In the genomic region with DNA sequence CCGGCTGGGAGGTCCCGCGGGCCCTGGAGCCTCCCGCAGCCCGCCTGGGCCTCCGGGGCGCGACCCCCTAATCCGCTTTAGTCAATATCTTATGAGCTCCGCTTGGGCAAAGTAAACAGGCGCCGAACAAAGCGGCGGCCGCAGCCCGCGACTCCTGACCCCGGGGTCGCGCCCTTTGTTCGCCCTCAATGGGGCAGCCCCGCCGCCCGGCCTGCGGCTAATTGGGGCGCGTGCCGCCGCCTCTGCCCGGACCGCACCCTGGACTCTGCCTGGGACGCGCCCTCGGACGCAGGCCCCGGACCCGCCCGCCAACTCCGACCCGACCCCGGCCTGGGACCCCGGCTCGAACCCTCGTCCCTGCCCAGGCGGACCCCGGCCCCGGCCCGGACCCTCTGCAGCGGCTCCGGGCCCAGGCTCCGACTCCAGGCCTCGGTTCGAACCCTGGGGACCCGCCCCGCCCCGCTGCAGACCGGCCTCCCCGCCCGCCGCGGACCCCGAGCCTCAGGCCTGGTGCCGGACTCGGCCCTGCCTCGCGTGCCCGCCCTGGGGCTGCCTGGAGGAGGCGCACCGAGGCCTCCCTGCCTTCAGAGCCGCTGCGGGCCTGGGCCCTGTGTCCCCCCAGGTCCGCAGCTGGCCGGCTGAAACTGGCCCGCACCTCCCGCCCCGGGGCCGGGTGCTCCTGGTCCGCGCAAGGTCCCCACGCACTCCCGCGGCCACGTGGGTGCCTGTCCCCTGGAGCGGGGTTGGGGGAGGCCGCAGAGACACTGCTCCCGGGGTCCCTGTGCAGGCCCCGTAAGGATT, we compare ENCODE assay signal across 14 cellular contexts.
A peak's percentile ranks its signal among the peaks of the same experiment; 100 is the strongest.
DNase-seq lines count a peak whose midpoint lies in the region; ATAC-seq and TF ChIP-seq lines count a peak whose summit lies in the region.
"Had no signal": no experiment of that assay in that cellular context is flagged by ENCODE, and none has a peak within 500 bp of the region (broad histone marks: within the 10 kb centered on the region; RNA-seq: fewer than 3 reads in every experiment).

No MANE protein-coding gene starts in this region.

- H3F3A ChIP-seq in neural progenitor cell (ENCODE audit: low read depth), result no peaks in the 10 kb centered on the region

- H3K36me3 ChIP-seq in neural progenitor cell (no peaks in the 10 kb centered on the region), upper lobe of left lung (peaks cover 0 to 10% (median 5%) of the 10 kb centered on the region in 4 donors)

- H3K4me3 ChIP-seq in neural progenitor cell (no peak overlapping the region), upper lobe of left lung (peak overlapping the region in 2 of 4 donors; percentile 25 to 29)

- H2AFZ ChIP-seq in neural progenitor cell (replicated peaks), result no peak overlapping the region

- peaks cover 100% of the 10 kb centered on the region for H3K27me3 ChIP-seq in neural progenitor cell
- no peaks in the 10 kb centered on the region for H3K27me3 ChIP-seq in upper lobe of left lung
- H3K27me3 ChIP-seq: foreskin keratinocyte had no signal

- ATAC-seq in upper lobe of left lung (ENCODE audit: low FRiP score in 2 of 2) (no peak), GM21526 (IDR thresholded peaks at IDR 0.05; ENCODE audit: low FRiP score, unreplicated experiment) (no peak)
- ATAC-seq: foreskin keratinocyte; naive thymus-derived CD4-positive, alpha-beta T cell had no signal

- no peak overlapping the region for H3K9ac ChIP-seq in neural progenitor cell

- no peaks in the 10 kb centered on the region for H3K9me3 ChIP-seq in neural progenitor cell (ENCODE audit: low read depth)
- H3K9me3 ChIP-seq in upper lobe of left lung, result no peaks in the 10 kb centered on the region

- no peak for TF ChIP-seq POLR2A in upper lobe of left lung (IDR thresholded peaks at IDR 0.05)

- H3K4me1 ChIP-seq in neural progenitor cell (no peaks in the 10 kb centered on the region), upper lobe of left lung (peaks cover 61 to 96% (median 65%) of the 10 kb centered on the region in 4 donors)

- H3K9me3 Mint-ChIP-seq in neural progenitor cell (peaks cover 4% of the 10 kb centered on the region), glutamatergic neuron (ENCODE audit: unreplicated experiment) (peaks cover 2% of the 10 kb centered on the region)
- H3K9me3 Mint-ChIP-seq: naive thymus-derived CD4-positive, alpha-beta T cell had no signal

- peaks cover 5% of the 10 kb centered on the region for H3K4me1 Mint-ChIP-seq in neural progenitor cell
- H3K4me1 Mint-ChIP-seq in glutamatergic neuron (ENCODE audit: low read depth, unreplicated experiment), result no peaks in the 10 kb centered on the region

- no peak for TF ChIP-seq CTCF in neural progenitor cell (IDR thresholded peaks at IDR 0.05)
- no peak for TF ChIP-seq CTCF in upper lobe of left lung (IDR thresholded peaks at IDR 0.05)
- no peak for TF ChIP-seq CTCF in glutamatergic neuron (IDR thresholded peaks at IDR 0.05; ENCODE audit: partially characterized antibody, unreplicated experiment)

- no peaks in the 10 kb centered on the region for H3K79me2 ChIP-seq in neural progenitor cell (ENCODE audit: low read depth)

- intact Hi-C loops in cardiac septum (cut with DNase I), result no loop called here

- H3K36me3 Mint-ChIP-seq in neural progenitor cell, result no peaks in the 10 kb centered on the region
- H3K36me3 Mint-ChIP-seq in glutamatergic neuron (ENCODE audit: unreplicated experiment), result peaks cover 6% of the 10 kb centered on the region
- H3K36me3 Mint-ChIP-seq: brain had no signal

- no peaks in the 10 kb centered on the region for H4K20me1 ChIP-seq in neural progenitor cell (ENCODE audit: low read depth)

- no peak for TF ChIP-seq EP300 in upper lobe of left lung (IDR thresholded peaks at IDR 0.05)

- no peak overlapping the region for H3K4me2 ChIP-seq in neural progenitor cell

- DNase-seq in NCI-H1105 treated with DMSO at 0.1 percent for 48 hours (lab: John Stamatoyannopoulos, UW), result peak; percentile 46
- DNase-seq in NCI-H1105 (lab: John Stamatoyannopoulos, UW), result no peak
- DNase-seq in cardiac septum (ENCODE audit: low spot score), result peak; percentile 71
- peak; percentile 84 for DNase-seq in neural progenitor cell (ENCODE audit: low spot score)
- peak; percentile 20 to 86 for DNase-seq in upper lobe of left lung
- DNase-seq in glutamatergic neuron, result no peak
- DNase-seq in AG08396 (ENCODE audit: low spot score), result no peak
- DNase-seq: 8988T; DMS79 treated with DMSO at 0.1 percent for 48 hours; foreskin keratinocyte; naive thymus-derived CD4-positive, alpha-beta T cell; NCI-H510A had no signal

- H3K27me3 Mint-ChIP-seq in neural progenitor cell (ENCODE audit: insufficient read depth, low read depth) (peaks cover 17% of the 10 kb centered on the region), glutamatergic neuron (ENCODE audit: unreplicated experiment) (peaks cover 12% of the 10 kb centered on the region)

- H3K27ac Mint-ChIP-seq in neural progenitor cell (no peak overlapping the region), glutamatergic neuron (ENCODE audit: unreplicated experiment) (no peak overlapping the region)

- WGBS in upper lobe of left lung, 2 donors, result 84 to 85% methylated on average over 45 to 60 of the region's 87 CpGs

- H3K4me3 Mint-ChIP-seq in neural progenitor cell, result no peak overlapping the region
- H3K4me3 Mint-ChIP-seq in glutamatergic neuron (ENCODE audit: unreplicated experiment), result no peak overlapping the region
- H3K4me3 Mint-ChIP-seq: naive thymus-derived CD4-positive, alpha-beta T cell had no signal

- H3K27ac ChIP-seq in neural progenitor cell (no peak overlapping the region), upper lobe of left lung (peak overlapping the region; percentile 58 to 100 (median 85))
- H3K27ac ChIP-seq: foreskin keratinocyte had no signal

Comparison
In these comparisons a context has a peak if more than half of its experiments do, and no peak if none do; other contexts are left out.
1. DNase-seq: peak in NCI-H1105 treated with DMSO at 0.1 percent for 48 hours (single experiment), cardiac septum (single experiment), neural progenitor cell (single experiment) and upper lobe of left lung (2 of 2); none in NCI-H1105 (single experiment), glutamatergic neuron (single experiment) and AG08396 (single experiment).